24 cellular contexts compared by ENCODE assay signal in the genomic region with DNA sequence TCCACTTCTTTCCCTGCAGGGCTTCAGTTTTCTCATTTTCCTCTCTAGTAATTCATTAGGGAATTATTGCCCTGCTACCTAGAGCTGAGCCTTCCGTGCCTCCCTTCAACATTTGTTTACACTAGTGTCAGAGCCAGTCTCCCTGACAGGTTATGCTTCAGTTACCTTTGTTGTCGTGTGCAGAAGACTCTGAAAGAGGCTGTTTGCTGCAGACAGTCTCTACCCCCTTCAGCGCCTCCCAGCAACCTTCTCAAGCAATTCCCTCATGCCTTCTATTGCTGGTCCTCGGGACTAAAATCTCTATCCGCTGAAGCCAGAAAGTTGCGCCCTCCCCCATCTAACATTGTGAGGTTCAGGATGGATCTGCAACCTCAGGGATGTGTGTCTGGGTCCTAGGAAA. TPM values are rescaled to one million over a fixed set of nuclear protein-coding genes. Genes with fewer than 3 reads are reported as not detected.
DNase-seq lines count a peak whose midpoint lies in the region; ATAC-seq, FAIRE-seq and TF ChIP-seq lines count a peak whose summit lies in the region.
"Had no signal": no experiment of that assay in that cellular context is flagged by ENCODE, and none has a peak within 500 bp of the region (broad histone marks: within the 10 kb centered on the region; RNA-seq: fewer than 3 reads in every experiment).

No MANE protein-coding gene starts in this region.

- in situ Hi-C loops in HepG2 (cut with HindIII; ENCODE audit: extremely low pct_ligation_motif_present, low pct_unique_long_range_greater_than_20kb): no loop called here

- peak overlapping the region; percentile 26 for H3K4me2 ChIP-seq in HepG2 (ENCODE audit: low read depth, low read length)
- H3K4me2 ChIP-seq: PC-9 had no signal

- no peaks in the 10 kb centered on the region for H3K9me3 ChIP-seq in HepG2 (ENCODE audit: low read length)
- no peaks in the 10 kb centered on the region for H3K9me3 ChIP-seq in CD8-positive, alpha-beta T cell (ENCODE audit: low read length)
- no peaks in the 10 kb centered on the region for H3K9me3 ChIP-seq in suprapubic skin
- H3K9me3 ChIP-seq: breast epithelium, heart right ventricle, lower lobe of right lung, right lobe of liver, SJCRH30 had no signal

- H2AFZ ChIP-seq in HepG2 (ENCODE audit: low read length): no peak overlapping the region
- H2AFZ ChIP-seq: PC-9 had no signal

- BruUV-seq in HepG2 (replicated peaks; lab: Mats Ljungman, UMichigan): no TSS peak

- H3K4me1 Mint-ChIP-seq in CD8-positive, alpha-beta T cell (ENCODE audit: low read depth): no peaks in the 10 kb centered on the region
- H3K4me1 Mint-ChIP-seq: CD8-positive, alpha-beta memory T cell; immature natural killer cell; stimulated activated effector memory CD8-positive, alpha-beta T cell treated with anti-CD3 and anti-CD28 coated beads, Interleukin-12 subunit alpha, Interleukin-12 subunit beta, amount 100 ng/mL, for 72 hours; WTC11 had no signal

- DNase-seq in DMS153 (lab: John Stamatoyannopoulos, UW) (peak; percentile 61), NCI-H1417 treated with DMSO at 0.1 percent for 48 hours (lab: John Stamatoyannopoulos, UW) (peak; percentile 17), NCI-H510A (lab: John Stamatoyannopoulos, UW) (peak; percentile 62), HepG2 (ENCODE audit: low spot score) (no peak), OCI-M2 (lab: John Stamatoyannopoulos, UW; ENCODE audit: unreplicated experiment) (no peak), suprapubic skin (ENCODE audit: low spot score in 2 of 2) (no peak)
- no peak for DNase-seq in activated CD4-positive, alpha-beta T cell treated with anti-CD3 and anti-CD28 coated beads for 4 hours
- no peak for DNase-seq in CD8-positive, alpha-beta T cell
- DNase-seq: activated CD8-positive, alpha-beta memory T cell treated with anti-CD3 and anti-CD28 coated beads for 24 hours; CD8-positive, alpha-beta memory T cell; heart right ventricle; immature natural killer cell; KG1; lower lobe of right lung; PC-9; SJCRH30; stimulated activated CD4-positive, alpha-beta T cell treated with anti-CD3 and anti-CD28 coated beads, Interleukin-15, amount 100 ng/mL, for 24 hours; T-helper 2 cell had no signal

- CTCF ChIA-PET in HepG2 (lab: Yijun Ruan, JAX; ENCODE audit: low intra/inter-chr PET ratio, low total read pairs): no interaction called here
- CTCF ChIA-PET in CD8-positive, alpha-beta T cell (lab: Charles Lee): interaction anchor here (2.1 kb wide), 1 partner anchor 14 kb away, joined by 12 read pairs; no protein-coding TSS in a partner anchor

- POLR2A ChIA-PET in HepG2 (lab: Yijun Ruan, JAX): no interaction called here
- POLR2A ChIA-PET in CD8-positive, alpha-beta T cell (lab: Charles Lee): no interaction called here

- H3K9me3 Mint-ChIP-seq in CD8-positive, alpha-beta T cell: no peaks in the 10 kb centered on the region
- H3K9me3 Mint-ChIP-seq: CD8-positive, alpha-beta memory T cell; dendritic cell treated with granulocyte-macrophage colony-stimulating factor and Interleukin-4, amounts not matched to agents 40 ng/mL and 50 ng/mL, for 4 days; immature natural killer cell; stimulated activated effector memory CD8-positive, alpha-beta T cell treated with anti-CD3 and anti-CD28 coated beads, Interleukin-12 subunit alpha, Interleukin-12 subunit beta, amount 100 ng/mL, for 72 hours had no signal

- intact Hi-C loops in HepG2 (cut with micrococcal nuclease; ENCODE audit: unreplicated experiment): no loop called here
- intact Hi-C loops in CD8-positive, alpha-beta T cell (cut with DNase I, micrococcal nuclease): no loop called here

- peak; percentile 52; the same call in 2 of the 3 replicates for ATAC-seq in HepG2
- ATAC-seq in CD8-positive, alpha-beta T cell: no peak
- ATAC-seq: lower lobe of right lung; right lobe of liver; stimulated activated effector memory CD8-positive, alpha-beta T cell treated with anti-CD3 and anti-CD28 coated beads, Interleukin-12 subunit alpha, Interleukin-12 subunit beta, amount 100 ng/mL, for 72 hours; WTC11 had no signal

- peaks cover 9% of the 10 kb centered on the region for H3K27me3 Mint-ChIP-seq in CD8-positive, alpha-beta T cell (ENCODE audit: low read depth)

- H3K36me3 Mint-ChIP-seq in CD8-positive, alpha-beta T cell: no peaks in the 10 kb centered on the region
- H3K36me3 Mint-ChIP-seq: stimulated activated effector memory CD8-positive, alpha-beta T cell treated with anti-CD3 and anti-CD28 coated beads, Interleukin-12 subunit alpha, Interleukin-12 subunit beta, amount 100 ng/mL, for 72 hours; WTC11 had no signal

- H3K27me3 ChIP-seq in HepG2 (ENCODE audit: control insufficient read depth in 1 of 2, insufficient read depth in 2 of 2, low read length in 2 of 2): no peaks in the 10 kb centered on the region
- no peaks in the 10 kb centered on the region for H3K27me3 ChIP-seq in CD8-positive, alpha-beta T cell (ENCODE audit: insufficient read depth, low read length)
- no peaks in the 10 kb centered on the region for H3K27me3 ChIP-seq in suprapubic skin
- H3K27me3 ChIP-seq: breast epithelium, heart right ventricle, right lobe of liver, SJCRH30 had no signal

- 40% methylated on average over 6 of the region's 6 CpGs for WGBS in HepG2 (ENCODE audit: low lambda C conversion rate)
- WGBS in suprapubic skin: 67% methylated on average over 6 of the region's 6 CpGs

- no peak overlapping the region for H3K27ac ChIP-seq in HepG2 (ENCODE audit: extremely low read length, insufficient read depth, low read length)
- H3K27ac ChIP-seq in CD8-positive, alpha-beta T cell (ENCODE audit: low read depth, low read length): no peak overlapping the region
- no peak overlapping the region for H3K27ac ChIP-seq in suprapubic skin
- H3K27ac ChIP-seq: breast epithelium, heart right ventricle, lower lobe of right lung, PC-9, right lobe of liver, SJCRH30 had no signal

- H3K36me3 ChIP-seq in HepG2 (replicated peaks in 1 of 2; ENCODE audit: control insufficient read depth in 1 of 2, insufficient read depth in 2 of 2, low read length in 2 of 2) (no peaks in the 10 kb centered on the region), suprapubic skin (no peaks in the 10 kb centered on the region)
- no peaks in the 10 kb centered on the region for H3K36me3 ChIP-seq in CD8-positive, alpha-beta T cell (ENCODE audit: insufficient read depth, low read length)
- H3K36me3 ChIP-seq: breast epithelium, heart right ventricle, lower lobe of right lung, right lobe of liver, SJCRH30 had no signal

- TF ChIP-seq RAD21 in HepG2 (CRISPR knock-in tag; IDR thresholded peaks at IDR 0.05): no peak

- H3K27ac Mint-ChIP-seq in CD8-positive, alpha-beta T cell: no peak overlapping the region
- H3K27ac Mint-ChIP-seq: CD8-positive, alpha-beta memory T cell; dendritic cell treated with granulocyte-macrophage colony-stimulating factor and Interleukin-4, amounts not matched to agents 40 ng/mL and 50 ng/mL, for 4 days; immature natural killer cell; stimulated activated effector memory CD8-positive, alpha-beta T cell treated with anti-CD3 and anti-CD28 coated beads, Interleukin-12 subunit alpha, Interleukin-12 subunit beta, amount 100 ng/mL, for 72 hours; WTC11 had no signal

- no peak overlapping the region for H3K9ac ChIP-seq in HepG2 (ENCODE audit: insufficient read depth, low read depth, low read length)

- FAIRE-seq in HepG2 (lab: Jason Lieb, UNC): no peak
- FAIRE-seq: endothelial cell of umbilical vein had no signal

- H3K4me3 ChIP-seq in HepG2 (replicated peaks in 1 of 3; ENCODE audit: insufficient read depth in 1 of 3, low read depth in 2 of 3, low read length in 3 of 3) (no peak overlapping the region), suprapubic skin (no peak overlapping the region)
- H3K4me3 ChIP-seq in CD8-positive, alpha-beta T cell (ENCODE audit: low read depth, low read length): no peak overlapping the region
- H3K4me3 ChIP-seq: breast epithelium, heart right ventricle, lower lobe of right lung, PC-9, right lobe of liver, SJCRH30 had no signal

- no peak for TF ChIP-seq POLR2A in HepG2 (IDR thresholded peaks at IDR 0.05; ENCODE audit: insufficient read depth in 1 of 2, low read depth in 2 of 2, low read length in 2 of 2)
- TF ChIP-seq POLR2A in suprapubic skin (IDR thresholded peaks at IDR 0.05): no peak

- no peak overlapping the region for H3K4me3 Mint-ChIP-seq in CD8-positive, alpha-beta T cell
- H3K4me3 Mint-ChIP-seq: CD8-positive, alpha-beta memory T cell; dendritic cell treated with granulocyte-macrophage colony-stimulating factor and Interleukin-4, amounts not matched to agents 40 ng/mL and 50 ng/mL, for 4 days; immature natural killer cell; stimulated activated effector memory CD8-positive, alpha-beta T cell treated with anti-CD3 and anti-CD28 coated beads, Interleukin-12 subunit alpha, Interleukin-12 subunit beta, amount 100 ng/mL, for 72 hours; WTC11 had no signal

- H3K4me1 ChIP-seq in HepG2 (ENCODE audit: insufficient read depth, low read length) (peaks cover 13% of the 10 kb centered on the region), suprapubic skin (no peaks in the 10 kb centered on the region)
- H3K4me1 ChIP-seq in CD8-positive, alpha-beta T cell (ENCODE audit: insufficient read depth, low read length): no peaks in the 10 kb centered on the region
- H3K4me1 ChIP-seq: breast epithelium, heart right ventricle, lower lobe of right lung, right lobe of liver, SJCRH30 had no signal

- H4K20me1 ChIP-seq in HepG2 (ENCODE audit: insufficient read depth, low read length): no peaks in the 10 kb centered on the region

- no peak for TF ChIP-seq EP300 in HepG2 (IDR thresholded peaks at IDR 0.05; ENCODE audit: low read depth in 2 of 2, low read length in 2 of 2)
- TF ChIP-seq EP300 in HepG2 (CRISPR knock-in tag; IDR thresholded peaks at IDR 0.05; ENCODE audit: borderline replicate concordance): no peak
- no peak for TF ChIP-seq EP300 in suprapubic skin (IDR thresholded peaks at IDR 0.05)

- no peak for TF ChIP-seq CTCF in HepG2 (CRISPR knock-in tag; IDR thresholded peaks at IDR 0.05)
- TF ChIP-seq CTCF in CD8-positive, alpha-beta T cell (IDR thresholded peaks at IDR 0.05): no peak
- TF ChIP-seq CTCF in suprapubic skin (IDR thresholded peaks at IDR 0.05): no peak

- H3K79me2 ChIP-seq in HepG2 (ENCODE audit: insufficient read depth, low read length): no peaks in the 10 kb centered on the region

RNA-seq across cellular contexts. Expression of a gene that starts 12.8 kb away (rescaled TPM):
- total RNA-seq in HepG2 (2016; rRNA removed; fragmentation: Illumina TruSeq; extraction: Trizol) (2.2 and 3.7 TPM in 2 replicates), suprapubic skin (10 to 100 TPM; 14.8 to 86.7 (median 21.4) TPM)
- total RNA-seq in HepG2 (2016; cell fraction: cytosol; rRNA removed; fragmentation: Illumina TruSeq; extraction: Trizol; ENCODE audit: low read depth): 2.5 and 3.0 TPM in 2 replicates
- total RNA-seq in HepG2 (2016; cell fraction: insoluble cytoplasmic fraction; rRNA removed; fragmentation: Illumina TruSeq; extraction: Trizol): 3.1 and 4.0 TPM in 2 replicates
- 4.9 and 5.0 TPM in 2 replicates for total RNA-seq in HepG2 (2016; cell fraction: membrane; rRNA removed; fragmentation: Illumina TruSeq; extraction: Trizol)
- total RNA-seq in HepG2 (2016; cell fraction: nucleus; rRNA removed; fragmentation: Illumina TruSeq; extraction: Trizol): 7.5 and 9.4 TPM in 2 replicates
- polyA plus RNA-seq in HepG2 (2011; rRNA removed): 6.5 and 9.5 TPM in 2 replicates
- 3.0 and 5.8 TPM in 2 replicates for polyA plus RNA-seq in HepG2 (2011; cell fraction: cytosol; rRNA removed)
- 26.3 and 34.5 TPM in 2 replicates for polyA plus RNA-seq in HepG2 (2011; cell fraction: nucleus; rRNA removed)
- 11.9 and 13.3 TPM in 2 replicates for polyA plus RNA-seq in HepG2 (2012)
- polyA plus RNA-seq in HepG2 (2016; cell fraction: cytosol; fragmentation: Illumina TruSeq; extraction: Trizol; ENCODE audit: low read depth): 2.9 and 3.7 TPM in 2 replicates
- polyA plus RNA-seq in HepG2 (2016; cell fraction: insoluble cytoplasmic fraction; fragmentation: Illumina TruSeq; extraction: Trizol; ENCODE audit: low read depth): 2.8 and 3.2 TPM in 2 replicates
- polyA plus RNA-seq in HepG2 (2016; cell fraction: membrane; fragmentation: Illumina TruSeq; extraction: Trizol; ENCODE audit: low read depth): 3.1 and 4.4 TPM in 2 replicates
- polyA plus RNA-seq in HepG2 (2016; cell fraction: nucleus; fragmentation: Illumina TruSeq; extraction: Trizol; ENCODE audit: insufficient read depth, low read depth): 6.9 and 11.6 TPM in 2 replicates
- polyA minus RNA-seq in HepG2 (2011; rRNA and poly(A)+ RNA removed; ENCODE audit: low replicate concordance): 7.3 and 9.6 TPM in 2 replicates
- 2.6 and 3.3 TPM in 2 replicates for polyA minus RNA-seq in HepG2 (2011; cell fraction: cytosol; rRNA and poly(A)+ RNA removed)
- 15.6 and 26.6 TPM in 2 replicates for polyA minus RNA-seq in HepG2 (2011; cell fraction: nucleus; rRNA and poly(A)+ RNA removed)
- total RNA-seq in CD8-positive, alpha-beta T cell: 1 to 10 TPM; 4.9 to 5.4 TPM

Comparison
In these comparisons a context has a peak if more than half of its experiments do, and no peak if none do; other contexts are left out.
1. DNase-seq: peak in DMS153 (single experiment), NCI-H1417 treated with DMSO at 0.1 percent for 48 hours (single experiment) and NCI-H510A (single experiment); none in HepG2 (single experiment), activated CD4-positive, alpha-beta T cell treated with anti-CD3 and anti-CD28 coated beads for 4 hours (0 of 2), CD8-positive, alpha-beta T cell (0 of 7), OCI-M2 (single experiment) and suprapubic skin (0 of 2).